ENCODE assay signal across 2 cellular contexts in genomic region chr18:58934356-58934755, GRCh38.
TF ChIP-seq lines count a peak whose summit lies in the region.

No MANE protein-coding gene starts in this region.

TF ChIP-seq in HepG2, 621 proteins besides CTCF, POLR2A, EP300 and RAD21 (continued from another document):
- TF ChIP-seq, protein P1, sequence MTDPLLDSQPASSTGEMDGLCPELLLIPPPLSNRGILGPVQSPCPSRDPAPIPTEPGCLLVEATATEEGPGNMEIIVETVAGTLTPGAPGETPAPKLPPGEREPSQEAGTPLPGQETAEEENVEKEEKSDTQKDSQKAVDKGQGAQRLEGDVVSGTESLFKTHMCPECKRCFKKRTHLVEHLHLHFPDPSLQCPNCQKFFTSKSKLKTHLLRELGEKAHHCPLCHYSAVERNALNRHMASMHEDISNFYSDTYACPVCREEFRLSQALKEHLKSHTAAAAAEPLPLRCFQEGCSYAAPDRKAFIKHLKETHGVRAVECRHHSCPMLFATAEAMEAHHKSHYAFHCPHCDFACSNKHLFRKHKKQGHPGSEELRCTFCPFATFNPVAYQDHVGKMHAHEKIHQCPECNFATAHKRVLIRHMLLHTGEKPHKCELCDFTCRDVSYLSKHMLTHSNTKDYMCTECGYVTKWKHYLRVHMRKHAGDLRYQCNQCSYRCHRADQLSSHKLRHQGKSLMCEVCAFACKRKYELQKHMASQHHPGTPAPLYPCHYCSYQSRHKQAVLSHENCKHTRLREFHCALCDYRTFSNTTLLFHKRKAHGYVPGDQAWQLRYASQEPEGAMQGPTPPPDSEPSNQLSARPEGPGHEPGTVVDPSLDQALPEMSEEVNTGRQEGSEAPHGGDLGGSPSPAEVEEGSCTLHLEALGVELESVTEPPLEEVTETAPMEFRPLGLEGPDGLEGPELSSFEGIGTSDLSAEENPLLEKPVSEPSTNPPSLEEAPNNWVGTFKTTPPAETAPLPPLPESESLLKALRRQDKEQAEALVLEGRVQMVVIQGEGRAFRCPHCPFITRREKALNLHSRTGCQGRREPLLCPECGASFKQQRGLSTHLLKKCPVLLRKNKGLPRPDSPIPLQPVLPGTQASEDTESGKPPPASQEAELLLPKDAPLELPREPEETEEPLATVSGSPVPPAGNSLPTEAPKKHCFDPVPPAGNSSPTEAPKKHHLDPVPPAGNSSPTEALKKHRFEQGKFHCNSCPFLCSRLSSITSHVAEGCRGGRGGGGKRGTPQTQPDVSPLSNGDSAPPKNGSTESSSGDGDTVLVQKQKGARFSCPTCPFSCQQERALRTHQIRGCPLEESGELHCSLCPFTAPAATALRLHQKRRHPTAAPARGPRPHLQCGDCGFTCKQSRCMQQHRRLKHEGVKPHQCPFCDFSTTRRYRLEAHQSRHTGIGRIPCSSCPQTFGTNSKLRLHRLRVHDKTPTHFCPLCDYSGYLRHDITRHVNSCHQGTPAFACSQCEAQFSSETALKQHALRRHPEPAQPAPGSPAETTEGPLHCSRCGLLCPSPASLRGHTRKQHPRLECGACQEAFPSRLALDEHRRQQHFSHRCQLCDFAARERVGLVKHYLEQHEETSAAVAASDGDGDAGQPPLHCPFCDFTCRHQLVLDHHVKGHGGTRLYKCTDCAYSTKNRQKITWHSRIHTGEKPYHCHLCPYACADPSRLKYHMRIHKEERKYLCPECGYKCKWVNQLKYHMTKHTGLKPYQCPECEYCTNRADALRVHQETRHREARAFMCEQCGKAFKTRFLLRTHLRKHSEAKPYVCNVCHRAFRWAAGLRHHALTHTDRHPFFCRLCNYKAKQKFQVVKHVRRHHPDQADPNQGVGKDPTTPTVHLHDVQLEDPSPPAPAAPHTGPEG (CRISPR knock-in tag; IDR thresholded peaks at IDR 0.05), result no peak
- no peak for TF ChIP-seq THAP11 (CRISPR knock-in tag; IDR thresholded peaks at IDR 0.05)

TF ChIP-seq in HEK293T, 16 proteins besides CTCF, POLR2A, EP300 and RAD21 (continued from another document):
- TF ChIP-seq SUZ12 (IDR thresholded peaks at IDR 0.05) (no peak), LEF1 (IDR thresholded peaks at IDR 0.05; ENCODE audit: borderline replicate concordance) (no peak)
